ENCODE assay signal across 18 cellular contexts in genomic region chr5:177433658-177434217, GRCh38. TPM values are rescaled to one million over a fixed set of nuclear protein-coding genes. Genes with fewer than 3 reads are reported as not detected.
A peak's percentile ranks its signal among the peaks of the same experiment; 100 is the strongest.
DNase-seq lines count a peak whose midpoint lies in the region; TF ChIP-seq lines count a peak whose summit lies in the region.
"Had no signal": no experiment of that assay in that cellular context is flagged by ENCODE, and none has a peak within 500 bp of the region (broad histone marks: within the 10 kb centered on the region; RNA-seq: fewer than 3 reads in every experiment).

No MANE protein-coding gene starts in this region.

- no peaks in the 10 kb centered on the region for H3K9me3 ChIP-seq in CD8-positive, alpha-beta memory T cell (ENCODE audit: low read length)
- H3K9me3 ChIP-seq in mesenchymal stem cell (ENCODE audit: control insufficient read depth, low read length) = no peaks in the 10 kb centered on the region
- H3K9me3 ChIP-seq: A549, left ventricle myocardium inferior, SJCRH30, upper lobe of left lung had no signal

- no peak overlapping the region for H3K4me2 ChIP-seq in mesenchymal stem cell (ENCODE audit: low read length, poor library complexity, severe bottlenecking)
- H3K4me2 ChIP-seq: A549 had no signal

- H3K36me3 Mint-ChIP-seq in activated CD4-positive, alpha-beta T cell treated with anti-CD3 and anti-CD28 coated beads, Interleukin-2, amount 10 ng/mL, durations not matched to agents 24 days and 14 days (ENCODE audit: low read depth) = peaks cover 77% of the 10 kb centered on the region
- H3K36me3 Mint-ChIP-seq in CD8-positive, alpha-beta memory T cell = peaks cover 0 to 82% (median 14%) of the 10 kb centered on the region in 3 donors
- H3K36me3 Mint-ChIP-seq in activated T-helper 1 cell treated with anti-CD3 and anti-CD28 coated beads, Interleukin-12 subunit alpha, Interleukin-12 subunit beta, Interleukin-2, Interleukin-4 antibody, amounts not matched to agents 30 ng/mL and 10 ng/mL and 1 ng/mL, durations not matched to agents 14 hours and 24 hours and 36 hours (ENCODE audit: low read depth) = peaks cover 56% of the 10 kb centered on the region
- H3K36me3 Mint-ChIP-seq in glutamatergic neuron (ENCODE audit: unreplicated experiment) = no peaks in the 10 kb centered on the region

- H2AK5ac ChIP-seq in mesenchymal stem cell (ENCODE audit: low read length, severe bottlenecking) = no peak overlapping the region

- H3K23ac ChIP-seq in mesenchymal stem cell (ENCODE audit: low read length in 2 of 2) = peak overlapping the region in 1 of 2 experiments; percentile 70

- 97% methylated on average over 26 of the region's 29 CpGs for WGBS in mesenchymal stem cell

- H3K18ac ChIP-seq in mesenchymal stem cell (ENCODE audit: low read depth in 1 of 2, low read length in 2 of 2) = no peak overlapping the region

- peak overlapping the region; percentile 81 for H3K27ac Mint-ChIP-seq in activated CD4-positive, alpha-beta T cell treated with anti-CD3 and anti-CD28 coated beads, Interleukin-2, amount 10 ng/mL, durations not matched to agents 24 days and 14 days
- peak overlapping the region in 7 of 8 donors; percentile 43 to 98 (median 85) for H3K27ac Mint-ChIP-seq in CD8-positive, alpha-beta memory T cell
- peak overlapping the region; percentile 73 for H3K27ac Mint-ChIP-seq in activated T-helper 1 cell treated with anti-CD3 and anti-CD28 coated beads, Interleukin-12 subunit alpha, Interleukin-12 subunit beta, Interleukin-2, Interleukin-4 antibody, amounts not matched to agents 30 ng/mL and 10 ng/mL and 1 ng/mL, durations not matched to agents 14 hours and 24 hours and 36 hours
- no peak overlapping the region for H3K27ac Mint-ChIP-seq in glutamatergic neuron (ENCODE audit: unreplicated experiment)

- intact Hi-C loops in activated CD4-positive, alpha-beta T cell treated with anti-CD3 and anti-CD28 coated beads, Interleukin-2, amount 10 ng/mL, durations not matched to agents 24 days and 14 days (cut with micrococcal nuclease) = no loop called here
- intact Hi-C loops in activated T-helper 1 cell treated with anti-CD3 and anti-CD28 coated beads, Interleukin-12 subunit alpha, Interleukin-12 subunit beta, Interleukin-2, Interleukin-4 antibody, amounts not matched to agents 30 ng/mL and 10 ng/mL and 1 ng/mL, durations not matched to agents 14 hours and 24 hours and 36 hours (cut with micrococcal nuclease) = loop anchor here (1.0 kb wide), 1 partner anchor 7 kb away; the partner anchor contains the start of gene GRK6

- DNase-seq in activated CD4-positive, alpha-beta T cell treated with anti-CD3 and anti-CD28 coated beads, Interleukin-2, amount 10 ng/mL, durations not matched to agents 24 days and 14 days = no peak
- DNase-seq in activated CD4-positive, alpha-beta T cell treated with anti-CD3 and anti-CD28 coated beads, Interleukin-2, amount 50 U/mL, for 1 hour = no peak
- DNase-seq in CD8-positive, alpha-beta memory T cell = no peak
- no peak for DNase-seq in activated T-helper 1 cell treated with anti-CD3 and anti-CD28 coated beads, Interleukin-12 subunit alpha, Interleukin-12 subunit beta, Interleukin-2, Interleukin-4 antibody, amounts not matched to agents 30 ng/mL and 10 ng/mL and 1 ng/mL, durations not matched to agents 14 hours and 24 hours and 36 hours (ENCODE audit: low spot score)
- no peak for DNase-seq in mesenchymal stem cell
- no peak for DNase-seq in NCI-H2227 (lab: John Stamatoyannopoulos, UW; ENCODE audit: unreplicated experiment)
- DNase-seq in glutamatergic neuron = no peak
- no peak for DNase-seq in NCI-H1694 treated with DMSO at 0.1 percent for 48 hours (lab: John Stamatoyannopoulos, UW)
- DNase-seq: GM23248, left ventricle myocardium inferior, NCI-H187, posterior cingulate gyrus, SJCRH30 had no signal

- no peaks in the 10 kb centered on the region for H3K27me3 ChIP-seq in CD8-positive, alpha-beta memory T cell (ENCODE audit: insufficient read depth, low read length, poor library complexity, severe bottlenecking)
- H3K27me3 ChIP-seq in mesenchymal stem cell (ENCODE audit: control insufficient read depth in 1 of 2, insufficient read depth in 1 of 2, low read length in 2 of 2) = no peaks in the 10 kb centered on the region
- H3K27me3 ChIP-seq: SJCRH30, upper lobe of left lung had no signal

- no peak overlapping the region for H4K91ac ChIP-seq in mesenchymal stem cell (ENCODE audit: low read length)

- H2BK15ac ChIP-seq in mesenchymal stem cell (ENCODE audit: low read depth, poor library complexity, severe bottlenecking) = no peak overlapping the region

- no peak overlapping the region for H3K4ac ChIP-seq in mesenchymal stem cell (ENCODE audit: low read depth in 1 of 2, low read length in 2 of 2)

- no peaks in the 10 kb centered on the region for H3K27me3 Mint-ChIP-seq in activated CD4-positive, alpha-beta T cell treated with anti-CD3 and anti-CD28 coated beads, Interleukin-2, amount 10 ng/mL, durations not matched to agents 24 days and 14 days
- H3K27me3 Mint-ChIP-seq in CD8-positive, alpha-beta memory T cell = peaks cover 0 to 4% of the 10 kb centered on the region in 2 donors
- H3K27me3 Mint-ChIP-seq in activated T-helper 1 cell treated with anti-CD3 and anti-CD28 coated beads, Interleukin-12 subunit alpha, Interleukin-12 subunit beta, Interleukin-2, Interleukin-4 antibody, amounts not matched to agents 30 ng/mL and 10 ng/mL and 1 ng/mL, durations not matched to agents 14 hours and 24 hours and 36 hours (ENCODE audit: insufficient read depth) = no peaks in the 10 kb centered on the region
- peaks cover 7% of the 10 kb centered on the region for H3K27me3 Mint-ChIP-seq in glutamatergic neuron (ENCODE audit: unreplicated experiment)

- no peak overlapping the region for H3K27ac ChIP-seq in CD8-positive, alpha-beta memory T cell (ENCODE audit: low read depth, low read length)
- no peak overlapping the region for H3K27ac ChIP-seq in mesenchymal stem cell (ENCODE audit: low read length, poor library complexity, severe bottlenecking)
- H3K27ac ChIP-seq: GM23248, left ventricle myocardium inferior, SJCRH30 had no signal

- H3K14ac ChIP-seq in mesenchymal stem cell (ENCODE audit: low read length in 2 of 2) = no peak overlapping the region

- no peak overlapping the region for H2AFZ ChIP-seq in mesenchymal stem cell (ENCODE audit: low read depth, low read length)
- H2AFZ ChIP-seq: GM23248 had no signal

- H3K79me1 ChIP-seq in mesenchymal stem cell (replicated peaks; ENCODE audit: low read length, poor library complexity, severe bottlenecking) = peaks cover 26% of the 10 kb centered on the region

- H3K4me1 ChIP-seq in CD8-positive, alpha-beta memory T cell (ENCODE audit: insufficient read depth, low read length) = peaks cover 89% of the 10 kb centered on the region
- peaks cover 6% of the 10 kb centered on the region for H3K4me1 ChIP-seq in mesenchymal stem cell (ENCODE audit: control insufficient read depth, insufficient read depth, low read depth, low read length)
- H3K4me1 ChIP-seq: A549 had no signal

- peaks cover 67% of the 10 kb centered on the region for H3K36me3 ChIP-seq in CD8-positive, alpha-beta memory T cell (ENCODE audit: insufficient read depth, low read length)
- H3K36me3 ChIP-seq in mesenchymal stem cell (ENCODE audit: control insufficient read depth in 1 of 2, insufficient read depth in 2 of 2, low read depth in 1 of 2, low read length in 2 of 2) = peaks cover 66 to 78% of the 10 kb centered on the region in 2 experiments

- no peak overlapping the region for H4K8ac ChIP-seq in mesenchymal stem cell (ENCODE audit: low read length)

- H2BK12ac ChIP-seq in mesenchymal stem cell (ENCODE audit: low read length in 2 of 2) = no peak overlapping the region

- peak overlapping the region; percentile 2 for H3K9ac ChIP-seq in mesenchymal stem cell (ENCODE audit: low read length)
- H3K9ac ChIP-seq: GM23248 had no signal

- no peak overlapping the region for H2BK5ac ChIP-seq in mesenchymal stem cell (ENCODE audit: low read depth, low read length, poor library complexity, severe bottlenecking)

- no peaks in the 10 kb centered on the region for H3K9me3 Mint-ChIP-seq in activated CD4-positive, alpha-beta T cell treated with anti-CD3 and anti-CD28 coated beads, Interleukin-2, amount 10 ng/mL, durations not matched to agents 24 days and 14 days
- H3K9me3 Mint-ChIP-seq in CD8-positive, alpha-beta memory T cell = peaks cover 0 to 2% (median 0%) of the 10 kb centered on the region in 5 donors
- no peaks in the 10 kb centered on the region for H3K9me3 Mint-ChIP-seq in activated T-helper 1 cell treated with anti-CD3 and anti-CD28 coated beads, Interleukin-12 subunit alpha, Interleukin-12 subunit beta, Interleukin-2, Interleukin-4 antibody, amounts not matched to agents 30 ng/mL and 10 ng/mL and 1 ng/mL, durations not matched to agents 14 hours and 24 hours and 36 hours
- H3K9me3 Mint-ChIP-seq in glutamatergic neuron (ENCODE audit: unreplicated experiment) = no peaks in the 10 kb centered on the region

- no peak overlapping the region for H3K4me3 Mint-ChIP-seq in activated CD4-positive, alpha-beta T cell treated with anti-CD3 and anti-CD28 coated beads, Interleukin-2, amount 10 ng/mL, durations not matched to agents 24 days and 14 days
- H3K4me3 Mint-ChIP-seq in CD8-positive, alpha-beta memory T cell = peak overlapping the region in 4 of 7 donors; percentile 23 to 73 (median 44)
- no peak overlapping the region for H3K4me3 Mint-ChIP-seq in activated T-helper 1 cell treated with anti-CD3 and anti-CD28 coated beads, Interleukin-12 subunit alpha, Interleukin-12 subunit beta, Interleukin-2, Interleukin-4 antibody, amounts not matched to agents 30 ng/mL and 10 ng/mL and 1 ng/mL, durations not matched to agents 14 hours and 24 hours and 36 hours
- H3K4me3 Mint-ChIP-seq in glutamatergic neuron (ENCODE audit: unreplicated experiment) = no peak overlapping the region

- CTCF ChIA-PET in CD8-positive, alpha-beta memory T cell (lab: Charles Lee) = interaction anchor here (1.0 to 14.5 kb wide), 6 partner anchors 8 to 68 kb away, joined by 3 to 326 read pairs (median 30); partner anchors contain the start of genes PFN3 and PRR7

- no peak for TF ChIP-seq CTCF in glutamatergic neuron (IDR thresholded peaks at IDR 0.05; ENCODE audit: partially characterized antibody, unreplicated experiment)

- POLR2A ChIA-PET in CD8-positive, alpha-beta memory T cell (lab: Charles Lee) = interaction anchor here (0.5 to 7.0 kb wide), 5 partner anchors 12 to 293 kb away, joined by 3 to 154 read pairs (median 4); partner anchors contain the start of gene PRR7

- H3K4me3 ChIP-seq in CD8-positive, alpha-beta memory T cell (ENCODE audit: low read length) = no peak overlapping the region
- no peak overlapping the region for H3K4me3 ChIP-seq in mesenchymal stem cell (ENCODE audit: insufficient read depth in 1 of 2, low read depth in 1 of 2, low read length in 2 of 2)
- H3K4me3 ChIP-seq: A549, GM23248, left ventricle myocardium inferior, SJCRH30, upper lobe of left lung had no signal

- no peak overlapping the region for H2BK120ac ChIP-seq in mesenchymal stem cell (ENCODE audit: low read depth, low read length)

- H3K4me1 Mint-ChIP-seq in activated CD4-positive, alpha-beta T cell treated with anti-CD3 and anti-CD28 coated beads, Interleukin-2, amount 10 ng/mL, durations not matched to agents 24 days and 14 days = peaks cover 55% of the 10 kb centered on the region
- H3K4me1 Mint-ChIP-seq in CD8-positive, alpha-beta memory T cell = peaks cover 65 to 93% (median 65%) of the 10 kb centered on the region in 3 donors
- H3K4me1 Mint-ChIP-seq in activated T-helper 1 cell treated with anti-CD3 and anti-CD28 coated beads, Interleukin-12 subunit alpha, Interleukin-12 subunit beta, Interleukin-2, Interleukin-4 antibody, amounts not matched to agents 30 ng/mL and 10 ng/mL and 1 ng/mL, durations not matched to agents 14 hours and 24 hours and 36 hours (ENCODE audit: low read depth) = peaks cover 48% of the 10 kb centered on the region
- H3K4me1 Mint-ChIP-seq in glutamatergic neuron (ENCODE audit: low read depth, unreplicated experiment) = peaks cover 3% of the 10 kb centered on the region

RNA-seq across cellular contexts. Expression of gene GRK6, which starts 7.3 kb away (rescaled TPM):
- total RNA-seq in activated CD4-positive, alpha-beta T cell treated with anti-CD3 and anti-CD28 coated beads, Interleukin-2, amount 10 ng/mL, durations not matched to agents 24 days and 14 days = 136 and 149 TPM in 2 replicates
- 100 to 1,000 TPM; 180 to 185 TPM for total RNA-seq in CD8-positive, alpha-beta memory T cell
- polyA plus RNA-seq in CD8-positive, alpha-beta memory T cell = 201 TPM
- total RNA-seq in activated T-helper 1 cell treated with anti-CD3 and anti-CD28 coated beads, Interleukin-12 subunit alpha, Interleukin-12 subunit beta, Interleukin-2, Interleukin-4 antibody, amounts not matched to agents 30 ng/mL and 10 ng/mL and 1 ng/mL, durations not matched to agents 14 hours and 24 hours and 36 hours = 122 and 132 TPM in 2 replicates
- polyA plus RNA-seq in mesenchymal stem cell (2013, experiment 1 of 2) = 12.5 TPM
- 13.0 TPM for polyA plus RNA-seq in mesenchymal stem cell (2013, experiment 2 of 2)
- 43.9 TPM for total RNA-seq in glutamatergic neuron (ENCODE audit: unreplicated experiment)

RNA-seq across cellular contexts. Expression of gene PRR7, which starts 12.9 kb away (rescaled TPM):
- 13.6 TPM in 2 replicates for total RNA-seq in activated CD4-positive, alpha-beta T cell treated with anti-CD3 and anti-CD28 coated beads, Interleukin-2, amount 10 ng/mL, durations not matched to agents 24 days and 14 days
- total RNA-seq in CD8-positive, alpha-beta memory T cell = 10 to 100 TPM; 14.7 to 15.3 TPM
- polyA plus RNA-seq in CD8-positive, alpha-beta memory T cell = 22.1 TPM
- total RNA-seq in activated T-helper 1 cell treated with anti-CD3 and anti-CD28 coated beads, Interleukin-12 subunit alpha, Interleukin-12 subunit beta, Interleukin-2, Interleukin-4 antibody, amounts not matched to agents 30 ng/mL and 10 ng/mL and 1 ng/mL, durations not matched to agents 14 hours and 24 hours and 36 hours = 10.3 and 11.2 TPM in 2 replicates
- 8.6 TPM for polyA plus RNA-seq in mesenchymal stem cell (2013, experiment 1 of 2)
- 7.8 TPM for polyA plus RNA-seq in mesenchymal stem cell (2013, experiment 2 of 2)
- 4.1 TPM for total RNA-seq in glutamatergic neuron (ENCODE audit: unreplicated experiment)

RNA-seq across cellular contexts. Expression of gene F12, which starts 24.4 kb away (rescaled TPM):
- total RNA-seq in activated CD4-positive, alpha-beta T cell treated with anti-CD3 and anti-CD28 coated beads, Interleukin-2, amount 10 ng/mL, durations not matched to agents 24 days and 14 days = 2.7 and 2.8 TPM in 2 replicates
- total RNA-seq in CD8-positive, alpha-beta memory T cell = 10 to 100 TPM in 1 of 2 experiments, 1 to 10 TPM in 1; 9.2 to 10.3 TPM
- polyA plus RNA-seq in CD8-positive, alpha-beta memory T cell = 1.9 TPM
- total RNA-seq in activated T-helper 1 cell treated with anti-CD3 and anti-CD28 coated beads, Interleukin-12 subunit alpha, Interleukin-12 subunit beta, Interleukin-2, Interleukin-4 antibody, amounts not matched to agents 30 ng/mL and 10 ng/mL and 1 ng/mL, durations not matched to agents 14 hours and 24 hours and 36 hours = 1.3 and 2.2 TPM in 2 replicates
- 1.2 TPM for polyA plus RNA-seq in mesenchymal stem cell (2013, experiment 1 of 2)
- 1.3 TPM for polyA plus RNA-seq in mesenchymal stem cell (2013, experiment 2 of 2)
- 5.4 TPM for total RNA-seq in glutamatergic neuron (ENCODE audit: unreplicated experiment)
- total RNA-seq: left ventricle myocardium inferior had no signal

RNA-seq across cellular contexts. Expression of gene PFN3, which starts 33.3 kb away (rescaled TPM):
- not detected in 2 replicates for total RNA-seq in activated CD4-positive, alpha-beta T cell treated with anti-CD3 and anti-CD28 coated beads, Interleukin-2, amount 10 ng/mL, durations not matched to agents 24 days and 14 days
- total RNA-seq in CD8-positive, alpha-beta memory T cell = not detected
- polyA plus RNA-seq in CD8-positive, alpha-beta memory T cell = not detected
- total RNA-seq in activated T-helper 1 cell treated with anti-CD3 and anti-CD28 coated beads, Interleukin-12 subunit alpha, Interleukin-12 subunit beta, Interleukin-2, Interleukin-4 antibody, amounts not matched to agents 30 ng/mL and 10 ng/mL and 1 ng/mL, durations not matched to agents 14 hours and 24 hours and 36 hours = not detected in 2 replicates
- not detected for polyA plus RNA-seq in mesenchymal stem cell (2013, experiment 1 of 2)
- not detected for polyA plus RNA-seq in mesenchymal stem cell (2013, experiment 2 of 2)
- total RNA-seq in glutamatergic neuron (ENCODE audit: unreplicated experiment) = not detected
- total RNA-seq: astrocyte, GM23248, left ventricle myocardium inferior, M059J, NCI-H460, SJCRH30, upper lobe of left lung had no signal
- polyA plus RNA-seq: A549, GM23248 had no signal

RNA-seq across cellular contexts. Expression of gene DBN1, which starts 39.7 kb away (rescaled TPM):
- 22.0 and 23.5 TPM in 2 replicates for total RNA-seq in activated CD4-positive, alpha-beta T cell treated with anti-CD3 and anti-CD28 coated beads, Interleukin-2, amount 10 ng/mL, durations not matched to agents 24 days and 14 days
- total RNA-seq in CD8-positive, alpha-beta memory T cell = 10 to 100 TPM; 47.9 to 50.5 TPM
- polyA plus RNA-seq in CD8-positive, alpha-beta memory T cell = 28.1 TPM
- total RNA-seq in activated T-helper 1 cell treated with anti-CD3 and anti-CD28 coated beads, Interleukin-12 subunit alpha, Interleukin-12 subunit beta, Interleukin-2, Interleukin-4 antibody, amounts not matched to agents 30 ng/mL and 10 ng/mL and 1 ng/mL, durations not matched to agents 14 hours and 24 hours and 36 hours = 13.1 and 14.4 TPM in 2 replicates
- 149 TPM for polyA plus RNA-seq in mesenchymal stem cell (2013, experiment 1 of 2)
- polyA plus RNA-seq in mesenchymal stem cell (2013, experiment 2 of 2) = 150 TPM
- total RNA-seq in glutamatergic neuron (ENCODE audit: unreplicated experiment) = 1,261 TPM

Comparison
In these comparisons a context has a peak if more than half of its experiments do, and no peak if none do; other contexts are left out.
1. H3K4me3 Mint-ChIP-seq: peak in CD8-positive, alpha-beta memory T cell (4 of 7); none in activated CD4-positive, alpha-beta T cell treated with anti-CD3 and anti-CD28 coated beads, Interleukin-2, amount 10 ng/mL, durations not matched to agents 24 days and 14 days (single experiment), activated T-helper 1 cell treated with anti-CD3 and anti-CD28 coated beads, Interleukin-12 subunit alpha, Interleukin-12 subunit beta, Interleukin-2, Interleukin-4 antibody, amounts not matched to agents 30 ng/mL and 10 ng/mL and 1 ng/mL, durations not matched to agents 14 hours and 24 hours and 36 hours (single experiment) and glutamatergic neuron (single experiment).